Comparison of ENCODE assay signal across 9 cellular contexts in the genomic region with DNA sequence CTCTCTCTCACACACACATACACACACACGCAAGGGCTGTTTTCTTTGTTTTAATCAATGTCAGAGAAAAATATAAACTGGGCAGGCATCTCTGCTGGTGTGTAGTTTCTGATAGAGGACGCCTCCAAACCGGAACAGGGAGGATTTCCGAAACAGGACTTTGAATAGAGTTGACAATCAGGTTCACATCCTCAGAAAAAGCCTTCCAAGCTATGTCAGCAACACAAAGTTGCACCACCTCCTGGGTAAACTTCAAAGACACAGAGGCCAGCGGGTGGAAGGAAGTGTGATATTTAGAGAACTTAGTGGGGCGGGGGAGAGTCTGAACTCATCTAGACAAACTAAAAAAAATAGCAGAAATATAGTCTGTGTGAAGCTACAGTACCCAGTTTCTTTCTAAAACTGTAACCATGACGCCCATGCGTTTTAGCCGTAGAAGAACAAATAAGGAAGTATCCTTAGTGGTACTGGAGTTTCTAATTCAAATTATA. TPM values are rescaled to one million over a fixed set of nuclear protein-coding genes. Genes with fewer than 3 reads are reported as not detected.
DNase-seq lines count a peak whose midpoint lies in the region; ATAC-seq and TF ChIP-seq lines count a peak whose summit lies in the region.
"Had no signal": no experiment of that assay in that cellular context is flagged by ENCODE, and none has a peak within 500 bp of the region (broad histone marks: within the 10 kb centered on the region; RNA-seq: fewer than 3 reads in every experiment).

No MANE protein-coding gene starts in this region.

- no peak for TF ChIP-seq POLR2A in uterus (IDR thresholded peaks at IDR 0.05)

- intact Hi-C loops in uterus (cut with DNase I; ENCODE audit: low total_unique reads) = no loop called here

- TF ChIP-seq CTCF in uterus (IDR thresholded peaks at IDR 0.05) = no peak

- H3K27me3 ChIP-seq in neuron (ENCODE audit: insufficient read depth, low read length) = no peaks in the 10 kb centered on the region
- H3K27me3 ChIP-seq in uterus = no peaks in the 10 kb centered on the region

- peak; percentile 11 for ATAC-seq in GM19328 (IDR thresholded peaks at IDR 0.05; ENCODE audit: unreplicated experiment)

- H2AFZ ChIP-seq in neuron (ENCODE audit: low read depth, low read length) = peak overlapping the region; percentile 93

- H3K4me1 ChIP-seq in neuron (ENCODE audit: insufficient read depth, low read length) (peaks cover 10% of the 10 kb centered on the region), uterus (no peaks in the 10 kb centered on the region)

- H3K4me3 ChIP-seq in neuron (ENCODE audit: low read length) (peak overlapping the region; percentile 80), uterus (peak overlapping the region; percentile 30 to 35)

- peak overlapping the region; percentile 60 to 61 for H3K27ac ChIP-seq in uterus
- H3K27ac ChIP-seq: VCaP had no signal

- H3K9me3 ChIP-seq in neuron (ENCODE audit: low read length) (no peaks in the 10 kb centered on the region), uterus (no peaks in the 10 kb centered on the region)

- H3K36me3 ChIP-seq in neuron (ENCODE audit: insufficient read depth, low read length) (no peaks in the 10 kb centered on the region), uterus (no peaks in the 10 kb centered on the region)

- DNase-seq in NCI-H345 (lab: John Stamatoyannopoulos, UW) (peak; percentile 24), fibroblast of peridontal ligament (ENCODE audit: extremely low read depth) (peak; percentile 14), uterus (peak in 1 of 2 donors; percentile 42), cerebellar nuclear complex (lab: John Stamatoyannopoulos, UW) (no peak), RKO (ENCODE audit: low spot score) (no peak)
- DNase-seq in activated T-cell treated with anti-CD3 and anti-CD28 coated beads, Interleukin-2, amount 50 U/mL, for 1 hour = peak; percentile 50

RNA-seq across cellular contexts. Expression of a gene that starts 1.2 kb away (rescaled TPM):
- total RNA-seq in uterus = 10 to 100 TPM in 1 of 4 donors, 1 to 10 TPM in 3; 4.8 to 15.5 (median 6.2) TPM

Comparison
In these comparisons a context has a peak if more than half of its experiments do, and no peak if none do; other contexts are left out.
1. DNase-seq: peak in NCI-H345 (single experiment), activated T-cell treated with anti-CD3 and anti-CD28 coated beads, Interleukin-2, amount 50 U/mL, for 1 hour (single experiment) and fibroblast of peridontal ligament (single experiment); none in cerebellar nuclear complex (0 of 2) and RKO (single experiment).